In the genomic region with DNA sequence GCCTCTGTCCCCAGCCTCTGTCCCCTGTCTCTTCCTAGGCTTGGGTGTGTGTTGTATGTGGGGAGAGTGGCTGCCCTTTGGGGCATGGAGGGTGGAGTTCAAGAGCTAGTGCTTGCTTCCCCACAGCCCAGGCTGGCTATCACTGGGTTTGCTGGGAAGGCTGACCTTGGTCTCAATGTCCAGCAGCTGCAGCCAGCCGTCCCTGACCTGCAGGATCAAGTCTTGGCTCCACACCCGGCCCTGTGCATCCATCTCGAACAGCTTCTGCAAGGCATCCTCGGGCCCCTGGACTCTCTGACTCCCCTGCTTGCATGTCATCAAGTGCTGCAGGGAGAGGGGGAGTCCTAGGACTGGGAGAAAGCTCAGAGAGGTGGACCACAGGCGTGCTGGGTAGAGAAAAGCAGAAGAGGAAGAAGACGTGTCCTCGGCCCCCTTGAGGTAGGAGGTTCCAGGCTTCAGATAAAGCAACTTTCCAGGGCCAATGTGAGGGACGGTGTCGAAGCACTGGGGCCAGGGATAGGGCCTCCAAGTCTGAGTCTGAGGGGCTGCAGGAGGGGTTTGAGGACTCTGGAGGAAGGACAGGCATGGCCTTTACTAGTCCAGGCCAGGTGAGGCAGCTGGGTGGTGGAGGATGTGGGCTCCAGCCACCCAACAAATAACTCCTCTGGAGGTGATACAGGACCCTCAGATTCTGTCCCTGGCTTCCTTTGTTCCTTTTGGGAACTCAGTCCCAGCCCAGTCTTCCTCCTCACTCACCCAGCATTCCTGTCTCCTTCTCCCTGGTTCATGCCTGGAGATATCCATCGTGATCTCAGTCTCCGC, we compare ENCODE assay signal across 24 cellular contexts. TPM values are rescaled to one million over a fixed set of nuclear protein-coding genes. Genes with fewer than 3 reads are reported as not detected.
DNase-seq lines count a peak whose midpoint lies in the region; ATAC-seq and TF ChIP-seq lines count a peak whose summit lies in the region.
"Had no signal": no experiment of that assay in that cellular context is flagged by ENCODE, and none has a peak within 500 bp of the region (broad histone marks: within the 10 kb centered on the region; RNA-seq: fewer than 3 reads in every experiment).

No MANE protein-coding gene starts in this region.

- H3K4me1 Mint-ChIP-seq in activated CD8-positive, alpha-beta memory T cell treated with anti-CD3 and anti-CD28 coated beads, Interleukin-2, amount 10 ng/mL, durations not matched to agents 7 days and 5 days = no peaks in the 10 kb centered on the region
- H3K4me1 Mint-ChIP-seq in endodermal cell = no peaks in the 10 kb centered on the region

- CTCF ChIA-PET in activated CD8-positive, alpha-beta memory T cell treated with anti-CD3 and anti-CD28 coated beads, Interleukin-2, amount 10 ng/mL, durations not matched to agents 7 days and 5 days (lab: Charles Lee) = interaction anchor here (0.7 to 1.7 kb wide), 5 partner anchors 14 to 694 kb away, joined by 3 to 6 read pairs (median 4); a partner anchor contains a TSS

- H3K9me3 Mint-ChIP-seq in activated CD8-positive, alpha-beta memory T cell treated with anti-CD3 and anti-CD28 coated beads, Interleukin-2, amount 10 ng/mL, durations not matched to agents 7 days and 5 days (ENCODE audit: low read depth) = no peaks in the 10 kb centered on the region
- no peaks in the 10 kb centered on the region for H3K9me3 Mint-ChIP-seq in endodermal cell
- H3K9me3 Mint-ChIP-seq: activated T-helper 2 cell treated with anti-CD3 and anti-CD28 coated beads, Interferon-gamma antibody, Interleukin-2, Interleukin-4, amounts not matched to agents 10 μg/mL and 5 μg/mL and 100 μg/mL, durations not matched to agents 14 hours and 24 hours and 36 hours; stimulated activated effector memory CD8-positive, alpha-beta T cell treated with anti-CD3 and anti-CD28 coated beads, Interleukin-12 subunit alpha, Interleukin-12 subunit beta, amount 100 ng/mL, for 72 hours had no signal

- peak; percentile 11 for DNase-seq in activated CD8-positive, alpha-beta memory T cell treated with anti-CD3 and anti-CD28 coated beads, Interleukin-2, amount 50 U/mL, for 4 hours
- no peak for DNase-seq in activated CD8-positive, alpha-beta memory T cell treated with anti-CD3 and anti-CD28 coated beads, Interleukin-2, amount 10 ng/mL, durations not matched to agents 7 days and 5 days
- DNase-seq in NB4 (ENCODE audit: low read depth) = peak; percentile 44
- peak; percentile 15 for DNase-seq in endodermal cell
- peak; percentile 56 for DNase-seq in sigmoid colon
- DNase-seq in NCI-H1105 treated with DMSO at 0.1 percent for 48 hours (lab: John Stamatoyannopoulos, UW) = no peak
- no peak for DNase-seq in mucosa of descending colon
- DNase-seq in ecto neural progenitor cell (ENCODE audit: low spot score) = no peak
- DNase-seq: activated CD4-positive, alpha-beta T cell treated with anti-CD3 and anti-CD28 coated beads, Interleukin-2, amount 50 U/mL, for 48 hours; anterior cingulate cortex; cerebellar nuclear complex; DMS 273 treated with DMSO at 0.1 percent for 48 hours; Kasumi-1; NCI-H1417 treated with DMSO at 0.1 percent for 48 hours; NCI-H2171; NCI-H69; PC-9 had no signal

- H3K36me3 ChIP-seq in endodermal cell (ENCODE audit: control insufficient read depth, insufficient read depth, low read length) = no peaks in the 10 kb centered on the region
- no peaks in the 10 kb centered on the region for H3K36me3 ChIP-seq in sigmoid colon
- H3K36me3 ChIP-seq in mucosa of descending colon (ENCODE audit: low read depth) = peaks cover 4% of the 10 kb centered on the region
- H3K36me3 ChIP-seq: tibial nerve had no signal

- intact Hi-C loops in sigmoid colon (cut with DNase I) = no loop called here
- intact Hi-C loops in mucosa of descending colon (cut with DNase I, micrococcal nuclease) = loop anchor here in 1 of 2 donors (10.0 kb wide), 1 partner anchor 215 kb away; a partner anchor contains a TSS

- no peak overlapping the region for H3K9ac ChIP-seq in endodermal cell (ENCODE audit: extremely low read depth, low read length, poor library complexity, severe bottlenecking)

- H3K27ac Mint-ChIP-seq in activated CD8-positive, alpha-beta memory T cell treated with anti-CD3 and anti-CD28 coated beads, Interleukin-2, amount 10 ng/mL, durations not matched to agents 7 days and 5 days = no peak overlapping the region
- H3K27ac Mint-ChIP-seq in endodermal cell = no peak overlapping the region
- H3K27ac Mint-ChIP-seq: activated T-helper 2 cell treated with anti-CD3 and anti-CD28 coated beads, Interferon-gamma antibody, Interleukin-2, Interleukin-4, amounts not matched to agents 10 μg/mL and 5 μg/mL and 100 μg/mL, durations not matched to agents 14 hours and 24 hours and 36 hours had no signal

- H3K27ac ChIP-seq in endodermal cell (ENCODE audit: low read depth, low read length) (no peak overlapping the region), sigmoid colon (no peak overlapping the region)
- H3K27ac ChIP-seq: C4-2B, PC-9, tibial nerve had no signal

- H3K4me1 ChIP-seq in endodermal cell (ENCODE audit: control insufficient read depth, insufficient read depth, low read length) = no peaks in the 10 kb centered on the region
- H3K4me1 ChIP-seq in sigmoid colon = peaks cover 0 to 23% (median 12%) of the 10 kb centered on the region in 4 donors
- H3K4me1 ChIP-seq in mucosa of descending colon (ENCODE audit: low read depth) = peaks cover 10% of the 10 kb centered on the region

- H3K27me3 Mint-ChIP-seq in activated CD8-positive, alpha-beta memory T cell treated with anti-CD3 and anti-CD28 coated beads, Interleukin-2, amount 10 ng/mL, durations not matched to agents 7 days and 5 days = no peaks in the 10 kb centered on the region
- peaks cover 1% of the 10 kb centered on the region for H3K27me3 Mint-ChIP-seq in endodermal cell (ENCODE audit: insufficient read depth)

- 93 to 95% methylated on average over 8 to 11 of the region's 11 CpGs for WGBS in endodermal cell (ENCODE audit: insufficient coverage in 1 of 2, insufficient read length in 1 of 2), 2 experiments
- 84 to 87% methylated on average over 11 of the region's 11 CpGs for WGBS in sigmoid colon, 2 donors

- TF ChIP-seq CTCF in NB4 (IDR thresholded peaks at IDR 0.05; ENCODE audit: low read depth, low read length) (no peak), endodermal cell (conservative IDR thresholded peaks at IDR 0.05) (no peak), sigmoid colon (IDR thresholded peaks at IDR 0.05) (no peak), mucosa of descending colon (IDR thresholded peaks at IDR 0.05) (no peak)

- no peak overlapping the region for H3K4me3 ChIP-seq in NB4 (ENCODE audit: low read depth, low read length)
- H3K4me3 ChIP-seq in endodermal cell (ENCODE audit: low read length) = no peak overlapping the region
- no peak overlapping the region for H3K4me3 ChIP-seq in sigmoid colon
- no peak overlapping the region for H3K4me3 ChIP-seq in mucosa of descending colon
- H3K4me3 ChIP-seq: lung, PC-9, tibial nerve had no signal

- H3K36me3 Mint-ChIP-seq in activated CD8-positive, alpha-beta memory T cell treated with anti-CD3 and anti-CD28 coated beads, Interleukin-2, amount 10 ng/mL, durations not matched to agents 7 days and 5 days = no peaks in the 10 kb centered on the region
- H3K36me3 Mint-ChIP-seq in endodermal cell (ENCODE audit: low read depth) = no peaks in the 10 kb centered on the region
- H3K36me3 Mint-ChIP-seq: naive thymus-derived CD4-positive, alpha-beta T cell; stimulated activated effector memory CD8-positive, alpha-beta T cell treated with anti-CD3 and anti-CD28 coated beads, Interleukin-12 subunit alpha, Interleukin-12 subunit beta, amount 100 ng/mL, for 72 hours had no signal

- no peak for ATAC-seq in activated CD8-positive, alpha-beta memory T cell treated with anti-CD3 and anti-CD28 coated beads, Interleukin-2, amount 10 ng/mL, durations not matched to agents 7 days and 5 days
- no peak for ATAC-seq in mucosa of descending colon
- ATAC-seq: naive thymus-derived CD4-positive, alpha-beta T cell; stimulated activated effector memory CD8-positive, alpha-beta T cell treated with anti-CD3 and anti-CD28 coated beads, Interleukin-12 subunit alpha, Interleukin-12 subunit beta, amount 100 ng/mL, for 72 hours had no signal

- H3K27me3 ChIP-seq in endodermal cell (ENCODE audit: control insufficient read depth, insufficient read depth, low read length, poor library complexity, severe bottlenecking) (no peaks in the 10 kb centered on the region), sigmoid colon (no peaks in the 10 kb centered on the region)
- H3K27me3 ChIP-seq: tibial nerve had no signal

- TF ChIP-seq POLR2A in NB4 (IDR thresholded peaks at IDR 0.05; ENCODE audit: extremely low read depth, insufficient read length) (no peak), sigmoid colon (IDR thresholded peaks at IDR 0.05) (no peak)

- no peak for TF ChIP-seq EP300 in sigmoid colon (IDR thresholded peaks at IDR 0.05)

- H3K9me3 ChIP-seq in endodermal cell (ENCODE audit: control insufficient read depth, low read length) (no peaks in the 10 kb centered on the region), sigmoid colon (no peaks in the 10 kb centered on the region), mucosa of descending colon (no peaks in the 10 kb centered on the region)
- H3K9me3 ChIP-seq: tibial nerve had no signal

- H3K4me3 Mint-ChIP-seq in activated CD8-positive, alpha-beta memory T cell treated with anti-CD3 and anti-CD28 coated beads, Interleukin-2, amount 10 ng/mL, durations not matched to agents 7 days and 5 days = no peak overlapping the region
- no peak overlapping the region for H3K4me3 Mint-ChIP-seq in endodermal cell
- H3K4me3 Mint-ChIP-seq: naive thymus-derived CD4-positive, alpha-beta T cell; stimulated activated effector memory CD8-positive, alpha-beta T cell treated with anti-CD3 and anti-CD28 coated beads, Interleukin-12 subunit alpha, Interleukin-12 subunit beta, amount 100 ng/mL, for 72 hours had no signal

RNA-seq across cellular contexts. Expression of a gene that starts 4.0 kb away (rescaled TPM):
- not detected for total RNA-seq in activated CD8-positive, alpha-beta memory T cell treated with anti-CD3 and anti-CD28 coated beads, Interleukin-2, amount 10 ng/mL, durations not matched to agents 7 days and 5 days
- total RNA-seq in endodermal cell (not detected), sigmoid colon (1 to 10 TPM in 2 of 4 donors, not detected in 2; 1.1 to 1.4 TPM), mucosa of descending colon (100 to 1,000 TPM; 211 to 539 (median 356) TPM)
- polyA plus RNA-seq in endodermal cell (2013, experiment 1 of 2) = not detected
- not detected for polyA plus RNA-seq in endodermal cell (2013, experiment 2 of 2)
- 100 to 1,000 TPM in 1 of 3 donors, 10 to 100 TPM in 2; 81.7 to 212 (median 84.4) TPM for polyA plus RNA-seq in sigmoid colon
- total RNA-seq: A673; activated T-helper 2 cell treated with anti-CD3 and anti-CD28 coated beads, Interferon-gamma antibody, Interleukin-2, Interleukin-4, amounts not matched to agents 10 μg/mL and 5 μg/mL and 100 μg/mL, durations not matched to agents 14 hours and 24 hours and 36 hours; naive thymus-derived CD4-positive, alpha-beta T cell; tibial nerve had no signal
- polyA plus RNA-seq: naive thymus-derived CD4-positive, alpha-beta T cell had no signal

RNA-seq across cellular contexts. Expression of a gene that starts 18.9 kb away (rescaled TPM):
- 1 to 10 TPM; 2.1 to 3.2 TPM for total RNA-seq in activated CD8-positive, alpha-beta memory T cell treated with anti-CD3 and anti-CD28 coated beads, Interleukin-2, amount 10 ng/mL, durations not matched to agents 7 days and 5 days
- total RNA-seq in endodermal cell (10 to 100 TPM in 1 of 2 donors, 1 to 10 TPM in 1; 5.5 to 10.3 TPM), sigmoid colon (100 to 1,000 TPM in 3 of 4 donors, 10 to 100 TPM in 1; 61.1 to 143 (median 122) TPM), mucosa of descending colon (10 to 100 TPM in 2 of 3 donors, 1 to 10 TPM in 1; 4.9 to 84.8 (median 12.4) TPM)
- polyA plus RNA-seq in endodermal cell (2013, experiment 1 of 2) = 43.1 TPM
- polyA plus RNA-seq in endodermal cell (2013, experiment 2 of 2) = 43.6 TPM
- polyA plus RNA-seq in sigmoid colon = 10 to 100 TPM; 21.6 to 64.3 (median 40.2) TPM

RNA-seq across cellular contexts. Expression of a gene that starts 47.7 kb away (rescaled TPM):
- total RNA-seq in activated CD8-positive, alpha-beta memory T cell treated with anti-CD3 and anti-CD28 coated beads, Interleukin-2, amount 10 ng/mL, durations not matched to agents 7 days and 5 days = not detected
- under 1 TPM; 0.13 to 0.70 TPM for total RNA-seq in endodermal cell
- not detected for polyA plus RNA-seq in endodermal cell (2013, experiment 1 of 2)
- not detected for polyA plus RNA-seq in endodermal cell (2013, experiment 2 of 2)
- 1 to 10 TPM; 2.7 to 8.0 (median 3.5) TPM for total RNA-seq in sigmoid colon
- polyA plus RNA-seq in sigmoid colon = 10 to 100 TPM in 1 of 3 donors, 1 to 10 TPM in 2; 2.5 to 11.4 (median 2.7) TPM
- total RNA-seq in mucosa of descending colon = 1 to 10 TPM; 2.5 to 6.1 (median 4.8) TPM
- total RNA-seq: PC-9 had no signal
- polyA plus RNA-seq: naive thymus-derived CD4-positive, alpha-beta T cell had no signal

Comparison
In these comparisons a context has a peak if more than half of its experiments do, and no peak if none do; other contexts are left out.
1. DNase-seq: peak in activated CD8-positive, alpha-beta memory T cell treated with anti-CD3 and anti-CD28 coated beads, Interleukin-2, amount 50 U/mL, for 4 hours (single experiment), NB4 (single experiment), endodermal cell (single experiment) and sigmoid colon (single experiment); none in activated CD8-positive, alpha-beta memory T cell treated with anti-CD3 and anti-CD28 coated beads, Interleukin-2, amount 10 ng/mL, durations not matched to agents 7 days and 5 days (single experiment), NCI-H1105 treated with DMSO at 0.1 percent for 48 hours (single experiment), mucosa of descending colon (0 of 3) and ecto neural progenitor cell (single experiment).
2. RNA of a gene that starts 4.0 kb away (total RNA-seq): 211 to 539 TPM in mucosa of descending colon; 1.1 to 1.4 TPM in sigmoid colon, not detected in activated CD8-positive, alpha-beta memory T cell treated with anti-CD3 and anti-CD28 coated beads, Interleukin-2, amount 10 ng/mL, durations not matched to agents 7 days and 5 days and not detected in endodermal cell; every median in the first group is over 10 times any median in the second.